Comparison of ENCODE assay signal across 8 cellular contexts in genomic region chr7:936131-937054, GRCh38. TPM values are rescaled to one million over a fixed set of nuclear protein-coding genes. Genes with fewer than 3 reads are reported as not detected.
A peak's percentile ranks its signal among the peaks of the same experiment; 100 is the strongest.
DNase-seq lines count a peak whose midpoint lies in the region; ATAC-seq and TF ChIP-seq lines count a peak whose summit lies in the region.

No MANE protein-coding gene starts in this region.

- no peak overlapping the region for H2AFZ ChIP-seq in DND-41 (ENCODE audit: low read depth, low read length)
- no peak overlapping the region for H2AFZ ChIP-seq in GM23338

- H3K27ac ChIP-seq in DND-41 (ENCODE audit: low read length), result no peak overlapping the region
- no peak overlapping the region for H3K27ac ChIP-seq in vagina
- H3K27ac ChIP-seq in GM23338 (ENCODE audit: low read depth), result no peak overlapping the region

- no peaks in the 10 kb centered on the region for H3K36me3 Mint-ChIP-seq in GM23338 (ENCODE audit: low read depth)

- H3K4me1 ChIP-seq in DND-41 (ENCODE audit: insufficient read depth, low read length), result no peaks in the 10 kb centered on the region
- no peaks in the 10 kb centered on the region for H3K4me1 ChIP-seq in vagina
- no peaks in the 10 kb centered on the region for H3K4me1 ChIP-seq in GM23338 (ENCODE audit: insufficient read depth)

- no peak for TF ChIP-seq POLR2A in vagina (IDR thresholded peaks at IDR 0.05)

- H3K27ac Mint-ChIP-seq in GM23338, result no peak overlapping the region

- H3K27me3 ChIP-seq in DND-41 (ENCODE audit: insufficient read depth, low read length, poor library complexity) (no peaks in the 10 kb centered on the region), vagina (no peaks in the 10 kb centered on the region), GM23338 (ENCODE audit: insufficient read depth) (peaks cover 1% of the 10 kb centered on the region; the same call in 1 of the 2 replicates)

- peak; percentile 52; the same call in 1 of the 3 replicates for ATAC-seq in DND-41 (ENCODE audit: insufficient read depth, low read depth)
- ATAC-seq in HG03135 (IDR thresholded peaks at IDR 0.05; ENCODE audit: unreplicated experiment), result peak; percentile 68
- peak; percentile 25 for ATAC-seq in left colon
- no peak; the same call in 2 of the 3 replicates for ATAC-seq in GM23338

- H3K9me3 ChIP-seq in DND-41 (ENCODE audit: insufficient read depth, low read length, severe bottlenecking) (no peaks in the 10 kb centered on the region), vagina (no peaks in the 10 kb centered on the region)

- no peak overlapping the region for H3K9ac ChIP-seq in DND-41 (ENCODE audit: low read depth, low read length)

- TF ChIP-seq CTCF in DND-41 (IDR thresholded peaks at IDR 0.05; ENCODE audit: borderline replicate concordance, extremely low read depth, low read length, poor library complexity, severe bottlenecking) (no peak), vagina (IDR thresholded peaks at IDR 0.05) (no peak), GM23338 (conservative IDR thresholded peaks at IDR 0.05; ENCODE audit: low read depth in 2 of 2) (no peak)

- no peaks in the 10 kb centered on the region for H3K9me2 ChIP-seq in GM23338 (ENCODE audit: insufficient read depth)

- no peaks in the 10 kb centered on the region for H3K36me3 ChIP-seq in DND-41 (ENCODE audit: insufficient read depth, low read length)
- H3K36me3 ChIP-seq in vagina, result no peaks in the 10 kb centered on the region
- H3K36me3 ChIP-seq in GM23338 (ENCODE audit: insufficient read depth), result no peaks in the 10 kb centered on the region

- DNase-seq in DND-41 (peak; percentile 11), GM19240 (ENCODE audit: insufficient read length, low spot score) (peak; percentile 84), SW480 (ENCODE audit: low spot score) (peak; percentile 94), left colon (peak; percentile 4 to 22), vagina (ENCODE audit: extremely low spot score in 2 of 2) (no peak), DMS 273 treated with DMSO at 0.1 percent for 48 hours (lab: John Stamatoyannopoulos, UW) (no peak), GM23338 (ENCODE audit: low spot score) (no peak)

- peaks cover 4% of the 10 kb centered on the region for H3K27me3 Mint-ChIP-seq in GM23338 (ENCODE audit: insufficient read depth, low read depth, poor library complexity)

- H3K4me3 ChIP-seq in DND-41 (ENCODE audit: low read depth in 1 of 2, low read length in 2 of 2), result no peak overlapping the region
- H3K4me3 ChIP-seq in vagina, result no peak overlapping the region
- no peak overlapping the region for H3K4me3 ChIP-seq in GM23338

- no peaks in the 10 kb centered on the region for H4K20me1 ChIP-seq in DND-41 (ENCODE audit: insufficient read depth, low read length)
- no peaks in the 10 kb centered on the region for H4K20me1 ChIP-seq in GM23338 (replicated peaks; ENCODE audit: insufficient read depth)

- H3K79me2 ChIP-seq in DND-41 (ENCODE audit: insufficient read depth, low read length) (no peaks in the 10 kb centered on the region), GM23338 (replicated peaks; ENCODE audit: insufficient read depth) (no peaks in the 10 kb centered on the region)

- no peaks in the 10 kb centered on the region for H3F3A ChIP-seq in GM23338 (replicated peaks; ENCODE audit: low read depth)

- H3K4me1 Mint-ChIP-seq in GM23338, result no peaks in the 10 kb centered on the region

- H3K9me3 Mint-ChIP-seq in GM23338, result peaks cover 5% of the 10 kb centered on the region

- intact Hi-C loops in left colon (cut with DNase I, micrococcal nuclease) (no loop called here), vagina (cut with DNase I) (no loop called here)

- no peak overlapping the region for H3K4me3 Mint-ChIP-seq in GM23338

- H3K4me2 ChIP-seq in DND-41 (ENCODE audit: insufficient read depth, low read length), result no peak overlapping the region
- no peak overlapping the region for H3K4me2 ChIP-seq in GM23338

TF ChIP-seq in GM23338, 12 proteins besides CTCF, POLR2A, EP300 and RAD21:
- no peak for TF ChIP-seq ETS1 (IDR thresholded peaks at IDR 0.05)
- TF ChIP-seq ZNF114 (CRISPR knock-in tag; IDR thresholded peaks at IDR 0.05), result no peak
- TF ChIP-seq EZH2 (IDR thresholded peaks at IDR 0.05; ENCODE audit: low read depth, unreplicated experiment), result no peak
- no peak for TF ChIP-seq ZNF462 (CRISPR knock-in tag; IDR thresholded peaks at IDR 0.05)

RNA-seq across cellular contexts. Expression of gene ADAP1, which starts 18.1 kb away (rescaled TPM):
- total RNA-seq in left colon (100 to 1,000 TPM; 147 to 166 TPM), vagina (4.2 TPM)
- total RNA-seq in GM23338 (2014; rRNA removed; shearing (Covaris generic)), result 4.3 and 9.6 TPM in 2 replicates
- 1.9 and 2.2 TPM in 2 replicates for polyA plus RNA-seq in GM23338 (2016; fragmentation: Nextera tagmentation; extraction: Ambion mirVana)

RNA-seq across cellular contexts. Expression of gene COX19, which starts 39.0 kb away (rescaled TPM):
- total RNA-seq in left colon (10 to 100 TPM; 13.5 to 15.2 TPM), vagina (10.8 TPM)
- total RNA-seq in GM23338 (2014; rRNA removed; shearing (Covaris generic)), result 6.2 and 11.7 TPM in 2 replicates
- 12.6 and 13.9 TPM in 2 replicates for polyA plus RNA-seq in GM23338 (2016; fragmentation: Nextera tagmentation; extraction: Ambion mirVana)

RNA-seq across cellular contexts. Expression of gene CYP2W1, which starts 46.6 kb away (rescaled TPM):
- total RNA-seq in left colon (1 to 10 TPM; 1.2 to 3.6 TPM), vagina (2.0 TPM)
- total RNA-seq in GM23338 (2014; rRNA removed; shearing (Covaris generic)), result not detected in 2 replicates
- not detected in 2 replicates for polyA plus RNA-seq in GM23338 (2016; fragmentation: Nextera tagmentation; extraction: Ambion mirVana)

Comparison
In these comparisons a context has a peak if more than half of its experiments do, and no peak if none do; other contexts are left out.
1. DNase-seq: peak in DND-41 (single experiment), GM19240 (single experiment), SW480 (single experiment) and left colon (2 of 2); none in vagina (0 of 2), DMS 273 treated with DMSO at 0.1 percent for 48 hours (single experiment) and GM23338 (single experiment).
2. RNA of gene ADAP1, which starts 18.1 kb away (total RNA-seq): 147 to 166 TPM in left colon; 4.3 to 9.6 TPM in GM23338 and 4.2 TPM in vagina (single experiment); every median in the first group is over 10 times any median in the second.